1 cellular context compared by ENCODE assay signal in genomic region chr21:44403106-44404020, GRCh38.
TF ChIP-seq lines count a peak whose summit lies in the region.

No MANE protein-coding gene starts in this region.

TF ChIP-seq in H1, 55 proteins besides CTCF, POLR2A, EP300 and RAD21:
- no peak for TF ChIP-seq ZNF274 (IDR thresholded peaks at IDR 0.05; ENCODE audit: borderline replicate concordance, extremely low read depth, low read length)
- no peak for TF ChIP-seq CTBP2 (IDR thresholded peaks at IDR 0.05; ENCODE audit: borderline replicate concordance, insufficient read depth, insufficient read length, low read length)
- TF ChIP-seq GABPA (IDR thresholded peaks at IDR 0.05; ENCODE audit: borderline replicate concordance, insufficient read depth, low read length): no peak
- TF ChIP-seq POLR2AphosphoS5 (IDR thresholded peaks at IDR 0.05; ENCODE audit: low read depth, low read length): no peak
- no peak for TF ChIP-seq CBX8 (IDR thresholded peaks at IDR 0.05; ENCODE audit: borderline replicate concordance, low read depth, low read length)
- TF ChIP-seq CHD7 (IDR thresholded peaks at IDR 0.05; ENCODE audit: insufficient replicate concordance, low read length): no peak
- TF ChIP-seq RBBP5 (IDR thresholded peaks at IDR 0.05; ENCODE audit: borderline replicate concordance, low read depth, low read length): no peak
- TF ChIP-seq RXRA (IDR thresholded peaks at IDR 0.05; ENCODE audit: insufficient read depth, low read depth, low read length): no peak
- TF ChIP-seq CBX5 (IDR thresholded peaks at IDR 0.05; ENCODE audit: low read depth, low read length): no peak
- no peak for TF ChIP-seq TAF7 (optimal IDR thresholded peaks at IDR 0.05; ENCODE audit: borderline replicate concordance, low read depth, low read length)
- no peak for TF ChIP-seq CREB1 (IDR thresholded peaks at IDR 0.05)
- TF ChIP-seq BACH1 (IDR thresholded peaks at IDR 0.05; ENCODE audit: low read length): no peak
- TF ChIP-seq TBP (IDR thresholded peaks at IDR 0.05; ENCODE audit: low read depth, low read length): no peak
- TF ChIP-seq PHF8 (conservative IDR thresholded peaks at IDR 0.05; ENCODE audit: low read depth, low read length): no peak
- no peak for TF ChIP-seq KDM5A (IDR thresholded peaks at IDR 0.05; ENCODE audit: low read length)
- TF ChIP-seq JUND (IDR thresholded peaks at IDR 0.05; ENCODE audit: low read length): no peak
- no peak for TF ChIP-seq TAF1 (IDR thresholded peaks at IDR 0.05; ENCODE audit: low read depth, low read length)
